In the genomic region with DNA sequence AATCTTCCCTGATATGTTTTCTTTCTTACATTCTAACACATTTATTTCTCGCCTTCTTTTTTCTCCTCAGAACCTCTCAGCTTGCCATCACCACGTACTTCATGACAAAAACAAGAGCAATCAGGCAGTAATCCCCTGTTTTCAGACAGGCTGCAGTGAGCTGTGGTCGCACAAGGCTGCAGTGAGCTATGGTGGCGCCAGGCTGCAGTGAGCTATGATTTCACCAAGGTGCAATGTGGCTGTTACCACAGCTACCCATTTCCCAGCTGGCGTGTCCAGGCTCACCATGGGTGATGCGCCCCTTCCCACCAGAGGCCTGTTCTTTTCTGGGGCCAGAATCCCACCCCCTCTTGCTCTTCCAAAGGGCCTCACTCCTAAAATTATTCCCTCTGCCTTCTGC, we compare ENCODE assay signal across 23 cellular contexts. TPM values are rescaled to one million over a fixed set of nuclear protein-coding genes. Genes with fewer than 3 reads are reported as not detected.
DNase-seq lines count a peak whose midpoint lies in the region; TF ChIP-seq lines count a peak whose summit lies in the region.
"Had no signal": no experiment of that assay in that cellular context is flagged by ENCODE, and none has a peak within 500 bp of the region (broad histone marks: within the 10 kb centered on the region; RNA-seq: fewer than 3 reads in every experiment).

No MANE protein-coding gene starts in this region.

- peak; percentile 41; the same call in 1 of the 2 replicates for TF ChIP-seq CTCF in OCI-LY7 (conservative IDR thresholded peaks at IDR 0.05; ENCODE audit: low read length)
- TF ChIP-seq CTCF in hepatocyte (IDR thresholded peaks at IDR 0.05; ENCODE audit: poor library complexity) = no peak

- DNase-seq in H4 (ENCODE audit: low spot score) (peak; percentile 43), OCI-LY7 (ENCODE audit: low spot score) (peak; percentile 53), myocyte (ENCODE audit: low read depth) (peak; percentile 39), NCI-H1417 treated with DMSO at 0.1 percent for 48 hours (lab: John Stamatoyannopoulos, UW) (no peak), hepatocyte (ENCODE audit: low spot score) (no peak)
- no peak for DNase-seq in effector CD8-positive, alpha-beta T cell (lab: John Stamatoyannopoulos, UW)
- DNase-seq: activated B cell treated with CpG ODN at 0.5 μM for 24 hours; CD4-positive, alpha-beta memory T cell; DMS79; GOT3; KG1; left ventricle myocardium superior; NCI-H226; sigmoid colon; stimulated activated CD4-positive, alpha-beta T cell treated with anti-CD3 and anti-CD28 coated beads, Interleukin-2, amount 100 ng/mL, for 24 hours; T-helper 17 cell had no signal

- H3K4me1 ChIP-seq in OCI-LY7 (ENCODE audit: insufficient read depth, low read length, poor library complexity, severe bottlenecking) (peaks cover 86% of the 10 kb centered on the region), hepatocyte (ENCODE audit: insufficient read depth) (no peaks in the 10 kb centered on the region)
- H3K4me1 ChIP-seq: sigmoid colon had no signal

- no TSS peak for BruUV-seq in OCI-LY7 (replicated peaks; lab: Mats Ljungman, UMichigan)

- no peaks in the 10 kb centered on the region for H3K36me3 ChIP-seq in OCI-LY7 (ENCODE audit: insufficient read depth, low read length)
- H3K36me3 ChIP-seq in hepatocyte (replicated peaks; ENCODE audit: insufficient read depth, low read depth) = no peaks in the 10 kb centered on the region
- H3K36me3 ChIP-seq: cardiac muscle cell, sigmoid colon had no signal

- H3K79me2 ChIP-seq in OCI-LY7 (ENCODE audit: insufficient read depth, low read depth, low read length) (no peaks in the 10 kb centered on the region), hepatocyte (no peaks in the 10 kb centered on the region)

- intact Hi-C loops in OCI-LY7 (cut with micrococcal nuclease; ENCODE audit: unreplicated experiment) = loop anchor here (5.0 kb wide), 1 partner anchor 118 kb away; no protein-coding TSS in a partner anchor

- CTCF ChIA-PET in OCI-LY7 (lab: Charles Lee; ENCODE audit: unreplicated experiment) = no interaction called here

- POLR2A ChIA-PET in OCI-LY7 (lab: Charles Lee) = interaction anchor here (0.5 to 3.7 kb wide), 11 partner anchors 11 to 787 kb away, joined by 3 to 24 read pairs (median 3); partner anchors contain the start of genes ABHD1, PREB and TCF23

- no peaks in the 10 kb centered on the region for H3K9me2 ChIP-seq in OCI-LY7 (ENCODE audit: insufficient read depth, low read length)
- no peaks in the 10 kb centered on the region for H3K9me2 ChIP-seq in hepatocyte (replicated peaks; ENCODE audit: insufficient read depth)

- no peaks in the 10 kb centered on the region for H4K20me1 ChIP-seq in OCI-LY7 (ENCODE audit: insufficient read depth, low read length)
- no peaks in the 10 kb centered on the region for H4K20me1 ChIP-seq in hepatocyte (ENCODE audit: insufficient read depth, poor library complexity, severe bottlenecking)

- H2AFZ ChIP-seq in OCI-LY7 (ENCODE audit: low read length) (peak overlapping the region; percentile 84), hepatocyte (no peak overlapping the region)

- no peaks in the 10 kb centered on the region for H3K9me3 ChIP-seq in OCI-LY7 (ENCODE audit: low read length)
- H3K9me3 ChIP-seq in hepatocyte (ENCODE audit: low read depth) = no peaks in the 10 kb centered on the region
- H3K9me3 ChIP-seq: sigmoid colon had no signal

- peak overlapping the region; percentile 18 for H3K27ac ChIP-seq in OCI-LY7 (ENCODE audit: low read depth, low read length, poor library complexity, severe bottlenecking)
- H3K27ac ChIP-seq in hepatocyte = no peak overlapping the region
- H3K27ac ChIP-seq: cardiac muscle cell, sigmoid colon had no signal

- H3K27me3 ChIP-seq in hepatocyte = peaks cover 13% of the 10 kb centered on the region

- no peak overlapping the region for H3K4me3 ChIP-seq in OCI-LY7 (ENCODE audit: low read depth, low read length, poor library complexity, severe bottlenecking)
- H3K4me3 ChIP-seq in hepatocyte = no peak overlapping the region
- H3K4me3 ChIP-seq: cardiac muscle cell, dorsolateral prefrontal cortex, sigmoid colon had no signal

- 65% methylated on average over 6 of the region's 6 CpGs for WGBS in hepatocyte (ENCODE audit: low lambda C conversion rate, missing lambda C conversion rate)

- H3K4me2 ChIP-seq in OCI-LY7 (ENCODE audit: low read length) (peak overlapping the region; percentile 44), hepatocyte (no peak overlapping the region)

RNA-seq across cellular contexts. Expression of gene TCF23, which starts 25.8 kb away (rescaled TPM):
- total RNA-seq in H4 (2014; rRNA removed; shearing (Covaris generic)) = not detected in 2 replicates
- not detected in 2 replicates for total RNA-seq in OCI-LY7 (2014; rRNA removed; shearing (Covaris generic))
- total RNA-seq in OCI-LY7 (2022) = 0.25 TPM in 1 of 2 replicates, not detected in the other
- not detected in 2 replicates for total RNA-seq in myocyte
- not detected for polyA plus RNA-seq in myocyte (2012)
- total RNA-seq in hepatocyte = not detected in 2 replicates
- polyA plus RNA-seq in hepatocyte = not detected in 2 replicates
- total RNA-seq: activated CD8-positive, alpha-beta memory T cell treated with anti-CD3 and anti-CD28 coated beads for 36 hours; cardiac muscle cell; CD4-positive, alpha-beta memory T cell; glomerular endothelial cell; osteocyte; sigmoid colon; T-helper 17 cell had no signal
- polyA plus RNA-seq: cardiac muscle cell; CD4-positive, alpha-beta memory T cell had no signal

RNA-seq across cellular contexts. Expression of gene PRR30, which starts 35.4 kb away (rescaled TPM):
- total RNA-seq in H4 (2014; rRNA removed; shearing (Covaris generic)) = not detected in 2 replicates
- not detected in 2 replicates for total RNA-seq in OCI-LY7 (2014; rRNA removed; shearing (Covaris generic))
- total RNA-seq in OCI-LY7 (2022) = not detected in 2 replicates
- total RNA-seq in myocyte = not detected in 2 replicates
- polyA plus RNA-seq in myocyte (2012) = not detected
- total RNA-seq in hepatocyte = not detected in 2 replicates
- not detected in 2 replicates for polyA plus RNA-seq in hepatocyte
- total RNA-seq: activated B cell treated with CpG ODN at 0.5 μM for 24 hours; activated CD8-positive, alpha-beta memory T cell treated with anti-CD3 and anti-CD28 coated beads for 36 hours; cardiac muscle cell; CD4-positive, alpha-beta memory T cell; dorsolateral prefrontal cortex; glomerular endothelial cell; left ventricle myocardium superior; osteocyte; Right ventricle myocardium inferior; sigmoid colon; T-helper 17 cell had no signal
- polyA plus RNA-seq: cardiac muscle cell; CD4-positive, alpha-beta memory T cell; esophagus; sigmoid colon had no signal

RNA-seq across cellular contexts. Expression of gene ATRAID, which starts 37.2 kb away (rescaled TPM):
- total RNA-seq in H4 (2014; rRNA removed; shearing (Covaris generic)) = 196 and 202 TPM in 2 replicates
- 75.4 and 93.3 TPM in 2 replicates for total RNA-seq in OCI-LY7 (2014; rRNA removed; shearing (Covaris generic))
- 92.7 and 92.8 TPM in 2 replicates for total RNA-seq in OCI-LY7 (2022)
- 188 and 203 TPM in 2 replicates for total RNA-seq in myocyte
- 216 TPM for polyA plus RNA-seq in myocyte (2012)
- 161 and 173 TPM in 2 replicates for total RNA-seq in hepatocyte
- 259 and 281 TPM in 2 replicates for polyA plus RNA-seq in hepatocyte

RNA-seq across cellular contexts. Expression of gene SLC5A6, which starts 37.4 kb away (rescaled TPM):
- 22.6 and 26.2 TPM in 2 replicates for total RNA-seq in H4 (2014; rRNA removed; shearing (Covaris generic))
- 50.1 and 55.5 TPM in 2 replicates for total RNA-seq in OCI-LY7 (2014; rRNA removed; shearing (Covaris generic))
- total RNA-seq in OCI-LY7 (2022) (47.9 and 60.1 TPM in 2 replicates), myocyte (31.2 and 36.2 TPM in 2 replicates), hepatocyte (65.8 and 72.3 TPM in 2 replicates)
- polyA plus RNA-seq in myocyte (2012) = 18.0 TPM
- 58.9 and 66.6 TPM in 2 replicates for polyA plus RNA-seq in hepatocyte

RNA-seq across cellular contexts. Expression of gene PREB, which starts 40.2 kb away (rescaled TPM):
- total RNA-seq in H4 (2014; rRNA removed; shearing (Covaris generic)) = 37.0 and 51.9 TPM in 2 replicates
- total RNA-seq in OCI-LY7 (2014; rRNA removed; shearing (Covaris generic)) = 113 and 116 TPM in 2 replicates
- 96.8 and 106 TPM in 2 replicates for total RNA-seq in OCI-LY7 (2022)
- 80.0 and 90.0 TPM in 2 replicates for total RNA-seq in myocyte
- polyA plus RNA-seq in myocyte (2012) = 55.1 TPM
- total RNA-seq in hepatocyte = 69.2 and 69.6 TPM in 2 replicates
- 71.7 and 90.3 TPM in 2 replicates for polyA plus RNA-seq in hepatocyte

Comparison
In these comparisons a context has a peak if more than half of its experiments do, and no peak if none do; other contexts are left out.
1. DNase-seq: peak in H4 (single experiment), OCI-LY7 (single experiment) and myocyte (single experiment); none in NCI-H1417 treated with DMSO at 0.1 percent for 48 hours (single experiment), hepatocyte (single experiment) and effector CD8-positive, alpha-beta T cell (single experiment).